In genomic region chr5:30502277-30502676, GRCh38 we compare ENCODE assay signal across 21 cellular contexts.
DNase-seq lines count a peak whose midpoint lies in the region; ATAC-seq, FAIRE-seq and TF ChIP-seq lines count a peak whose summit lies in the region.
"Had no signal": no experiment of that assay in that cellular context is flagged by ENCODE, and none has a peak within 500 bp of the region (broad histone marks: within the 10 kb centered on the region; RNA-seq: fewer than 3 reads in every experiment).

No MANE protein-coding gene starts in this region.

- H3K9ac ChIP-seq in astrocyte (ENCODE audit: low read length) = no peak overlapping the region

- DNase-seq in ACHN = peak; percentile 55
- DNase-seq in astrocyte (ENCODE audit: low read depth) = peak; percentile 79
- peak; percentile 31 to 65 for DNase-seq in foreskin keratinocyte
- no peak for DNase-seq in NCI-H1436 treated with DMSO at 0.1 percent for 48 hours (lab: John Stamatoyannopoulos, UW)
- DNase-seq in activated naive CD8-positive, alpha-beta T cell treated with anti-CD3 and anti-CD28 coated beads, Interleukin-2, amount 50 U/mL, for 24 hours = no peak
- DNase-seq: activated CD4-positive, alpha-beta memory T cell treated with anti-CD3 and anti-CD28 coated beads, Interleukin-2, amount 10 ng/mL, durations not matched to agents 7 days and 5 days; activated T-cell treated with anti-CD3 and anti-CD28 coated beads, Interleukin-2, amount 50 U/mL, for 24 hours; DMS153; mucosa of descending colon; NCI-H1092; NCI-H82; RPMI8226; stimulated activated naive CD8-positive, alpha-beta T cell treated with anti-CD3 and anti-CD28 coated beads, Interleukin-15, Interleukin-2, amounts not matched to agents 100 U/mL and 50 U/mL, for 24 hours; T-cell; upper lobe of right lung; WERI-Rb-1 had no signal

- H3K36me3 ChIP-seq in astrocyte (ENCODE audit: insufficient read depth, low read length) = no peaks in the 10 kb centered on the region
- H3K36me3 ChIP-seq: upper lobe of right lung, WERI-Rb-1 had no signal

- H3K27me3 Mint-ChIP-seq in astrocyte (ENCODE audit: low read depth, unreplicated experiment) = no peaks in the 10 kb centered on the region
- H3K27me3 Mint-ChIP-seq in activated naive CD8-positive, alpha-beta T cell treated with anti-CD3 and anti-CD28 coated beads, Interleukin-2, amount 50 U/mL, for 24 hours = no peaks in the 10 kb centered on the region
- H3K27me3 Mint-ChIP-seq: activated CD4-positive, alpha-beta memory T cell treated with anti-CD3 and anti-CD28 coated beads, Interleukin-2, amount 10 ng/mL, durations not matched to agents 7 days and 5 days; activated naive CD4-positive, alpha-beta T cell treated with anti-CD3 and anti-CD28 coated beads, Interleukin-2, amount 50 U/mL, for 24 hours; activated T-cell treated with anti-CD3 and anti-CD28 coated beads, Interleukin-2, amount 50 U/mL, for 24 hours; T-cell had no signal

- TF ChIP-seq CTCF in astrocyte (IDR thresholded peaks at IDR 0.05; ENCODE audit: insufficient read depth, low read depth, low read length) (no peak), foreskin keratinocyte (conservative IDR thresholded peaks at IDR 0.05) (no peak)

- H3K36me3 Mint-ChIP-seq in astrocyte (ENCODE audit: low read depth, unreplicated experiment) = no peaks in the 10 kb centered on the region
- no peaks in the 10 kb centered on the region for H3K36me3 Mint-ChIP-seq in activated naive CD8-positive, alpha-beta T cell treated with anti-CD3 and anti-CD28 coated beads, Interleukin-2, amount 50 U/mL, for 24 hours (ENCODE audit: low read depth)
- H3K36me3 Mint-ChIP-seq: activated naive CD4-positive, alpha-beta T cell treated with anti-CD3 and anti-CD28 coated beads, Interleukin-2, amount 50 U/mL, for 24 hours; CD14-positive monocyte; T-cell had no signal

- no peak overlapping the region for H3K4me3 Mint-ChIP-seq in astrocyte (ENCODE audit: unreplicated experiment)
- H3K4me3 Mint-ChIP-seq in activated naive CD8-positive, alpha-beta T cell treated with anti-CD3 and anti-CD28 coated beads, Interleukin-2, amount 50 U/mL, for 24 hours = no peak overlapping the region
- H3K4me3 Mint-ChIP-seq: activated CD4-positive, alpha-beta memory T cell treated with anti-CD3 and anti-CD28 coated beads, Interleukin-2, amount 10 ng/mL, durations not matched to agents 7 days and 5 days; activated naive CD4-positive, alpha-beta T cell treated with anti-CD3 and anti-CD28 coated beads, Interleukin-2, amount 50 U/mL, for 24 hours; activated T-cell treated with anti-CD3 and anti-CD28 coated beads, Interleukin-2, amount 50 U/mL, for 24 hours; CD14-positive monocyte; T-cell had no signal

- peaks cover 6% of the 10 kb centered on the region for H3K4me1 ChIP-seq in astrocyte (ENCODE audit: insufficient read depth, low read length)
- peaks cover 21% of the 10 kb centered on the region for H3K4me1 ChIP-seq in foreskin keratinocyte
- H3K4me1 ChIP-seq: upper lobe of right lung had no signal

- no peak overlapping the region for H3K4me2 ChIP-seq in astrocyte (ENCODE audit: low read length)

- no peak overlapping the region for H2AFZ ChIP-seq in astrocyte (ENCODE audit: low read depth, low read length)

- H3K4me3 ChIP-seq in astrocyte (ENCODE audit: insufficient read depth, low read depth, low read length) = no peak overlapping the region
- H3K4me3 ChIP-seq: mucosa of descending colon, upper lobe of right lung had no signal

- no peaks in the 10 kb centered on the region for H3K27me3 ChIP-seq in astrocyte (ENCODE audit: insufficient read depth, low read length)
- no peaks in the 10 kb centered on the region for H3K27me3 ChIP-seq in foreskin keratinocyte
- H3K27me3 ChIP-seq: upper lobe of right lung had no signal

- no peaks in the 10 kb centered on the region for H3K79me2 ChIP-seq in astrocyte (ENCODE audit: insufficient read depth, low read length)

- no peak for FAIRE-seq in astrocyte (lab: Jason Lieb, UNC)

- H3K9me3 ChIP-seq in astrocyte (ENCODE audit: insufficient read depth, low read depth, low read length) = no peaks in the 10 kb centered on the region
- H3K9me3 ChIP-seq: mucosa of descending colon, upper lobe of right lung had no signal

- H3K9me3 Mint-ChIP-seq in astrocyte (ENCODE audit: unreplicated experiment) = peaks cover 7% of the 10 kb centered on the region
- H3K9me3 Mint-ChIP-seq in activated naive CD8-positive, alpha-beta T cell treated with anti-CD3 and anti-CD28 coated beads, Interleukin-2, amount 50 U/mL, for 24 hours = peaks cover 4% of the 10 kb centered on the region
- H3K9me3 Mint-ChIP-seq: activated CD4-positive, alpha-beta memory T cell treated with anti-CD3 and anti-CD28 coated beads, Interleukin-2, amount 10 ng/mL, durations not matched to agents 7 days and 5 days; activated naive CD4-positive, alpha-beta T cell treated with anti-CD3 and anti-CD28 coated beads, Interleukin-2, amount 50 U/mL, for 24 hours had no signal

- no peaks in the 10 kb centered on the region for H4K20me1 ChIP-seq in astrocyte (ENCODE audit: insufficient read depth, low read length)

- peak; percentile 37 for ATAC-seq in foreskin keratinocyte
- no peak for ATAC-seq in GM21528 (IDR thresholded peaks at IDR 0.05; ENCODE audit: low FRiP score, unreplicated experiment)
- ATAC-seq in GM21515 (IDR thresholded peaks at IDR 0.05; ENCODE audit: unreplicated experiment) = no peak
- ATAC-seq in activated naive CD8-positive, alpha-beta T cell treated with anti-CD3 and anti-CD28 coated beads, Interleukin-2, amount 50 U/mL, for 24 hours = no peak
- ATAC-seq: mucosa of descending colon; stimulated activated naive CD8-positive, alpha-beta T cell treated with anti-CD3 and anti-CD28 coated beads, Interleukin-15, Interleukin-2, amounts not matched to agents 100 U/mL and 50 U/mL, for 24 hours; T-cell; upper lobe of right lung had no signal

- no peak for TF ChIP-seq RAD21 in Ishikawa (IDR thresholded peaks at IDR 0.05; ENCODE audit: low read depth)

- TF ChIP-seq EP300 in Ishikawa (IDR thresholded peaks at IDR 0.05; ENCODE audit: borderline replicate concordance) = no peak

- H3K4me1 Mint-ChIP-seq in astrocyte (ENCODE audit: low read depth, unreplicated experiment) = peaks cover 33% of the 10 kb centered on the region
- no peaks in the 10 kb centered on the region for H3K4me1 Mint-ChIP-seq in activated naive CD8-positive, alpha-beta T cell treated with anti-CD3 and anti-CD28 coated beads, Interleukin-2, amount 50 U/mL, for 24 hours
- H3K4me1 Mint-ChIP-seq: activated CD4-positive, alpha-beta memory T cell treated with anti-CD3 and anti-CD28 coated beads, Interleukin-2, amount 10 ng/mL, durations not matched to agents 7 days and 5 days; activated naive CD4-positive, alpha-beta T cell treated with anti-CD3 and anti-CD28 coated beads, Interleukin-2, amount 50 U/mL, for 24 hours; CD14-positive monocyte; T-cell had no signal

- no peak overlapping the region for H3K27ac ChIP-seq in astrocyte (ENCODE audit: low read depth, low read length)
- no peak overlapping the region for H3K27ac ChIP-seq in foreskin keratinocyte
- H3K27ac ChIP-seq: upper lobe of right lung, WERI-Rb-1 had no signal

- in situ Hi-C loops in ACHN (cut with HindIII; ENCODE audit: low pct_ligation_motif_present, low pct_unique_long_range_greater_than_20kb, low sequenced_read_pairs) = no loop called here

- peak overlapping the region; percentile 41 for H3K27ac Mint-ChIP-seq in astrocyte (ENCODE audit: unreplicated experiment)
- H3K27ac Mint-ChIP-seq in activated naive CD8-positive, alpha-beta T cell treated with anti-CD3 and anti-CD28 coated beads, Interleukin-2, amount 50 U/mL, for 24 hours = no peak overlapping the region
- H3K27ac Mint-ChIP-seq: activated CD4-positive, alpha-beta memory T cell treated with anti-CD3 and anti-CD28 coated beads, Interleukin-2, amount 10 ng/mL, durations not matched to agents 7 days and 5 days; activated naive CD4-positive, alpha-beta T cell treated with anti-CD3 and anti-CD28 coated beads, Interleukin-2, amount 50 U/mL, for 24 hours; activated T-cell treated with anti-CD3 and anti-CD28 coated beads, Interleukin-2, amount 50 U/mL, for 24 hours; CD14-positive monocyte; T-cell had no signal

TF ChIP-seq in Ishikawa, 13 proteins besides CTCF, POLR2A, EP300 and RAD21 (continues in another document):
- TF ChIP-seq EGR1 (IDR thresholded peaks at IDR 0.05) = no peak
- no peak for TF ChIP-seq CREB1 (IDR thresholded peaks at IDR 0.05; ENCODE audit: low read depth)
- TF ChIP-seq MAX (IDR thresholded peaks at IDR 0.05) = no peak
- TF ChIP-seq, protein P1, sequence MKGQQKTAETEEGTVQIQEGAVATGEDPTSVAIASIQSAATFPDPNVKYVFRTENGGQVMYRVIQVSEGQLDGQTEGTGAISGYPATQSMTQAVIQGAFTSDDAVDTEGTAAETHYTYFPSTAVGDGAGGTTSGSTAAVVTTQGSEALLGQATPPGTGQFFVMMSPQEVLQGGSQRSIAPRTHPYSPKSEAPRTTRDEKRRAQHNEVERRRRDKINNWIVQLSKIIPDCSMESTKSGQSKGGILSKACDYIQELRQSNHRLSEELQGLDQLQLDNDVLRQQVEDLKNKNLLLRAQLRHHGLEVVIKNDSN (IDR thresholded peaks at IDR 0.05) = no peak
- TF ChIP-seq TEAD4 (IDR thresholded peaks at IDR 0.05) = 0 out of 2 replicates have a peak, but pooled peaks have one; percentile 25

Comparison
In these comparisons a context has a peak if more than half of its experiments do, and no peak if none do; other contexts are left out.
1. DNase-seq: peak in ACHN (single experiment), astrocyte (single experiment) and foreskin keratinocyte (2 of 2); none in NCI-H1436 treated with DMSO at 0.1 percent for 48 hours (single experiment) and activated naive CD8-positive, alpha-beta T cell treated with anti-CD3 and anti-CD28 coated beads, Interleukin-2, amount 50 U/mL, for 24 hours (single experiment).